12 cellular contexts compared by ENCODE assay signal in genomic region chr10:110835841-110836240, GRCh38. TPM values are rescaled to one million over a fixed set of nuclear protein-coding genes. Genes with fewer than 3 reads are reported as not detected.
DNase-seq lines count a peak whose midpoint lies in the region; ATAC-seq and TF ChIP-seq lines count a peak whose summit lies in the region.
"Had no signal": no experiment of that assay in that cellular context is flagged by ENCODE, and none has a peak within 500 bp of the region (broad histone marks: within the 10 kb centered on the region; RNA-seq: fewer than 3 reads in every experiment).

No MANE protein-coding gene starts in this region.

- peaks cover 4% of the 10 kb centered on the region for H3K36me3 Mint-ChIP-seq in activated naive CD4-positive, alpha-beta T cell treated with anti-CD3 and anti-CD28 coated beads, Interleukin-2, amount 10 ng/mL, durations not matched to agents 7 days and 5 days
- no peaks in the 10 kb centered on the region for H3K36me3 Mint-ChIP-seq in activated naive CD4-positive, alpha-beta T cell treated with anti-CD3 and anti-CD28 coated beads, Interleukin-2, amount 50 U/mL, for 72 hours
- no peaks in the 10 kb centered on the region for H3K36me3 Mint-ChIP-seq in naive B cell

- DNase-seq in activated naive CD4-positive, alpha-beta T cell treated with anti-CD3 and anti-CD28 coated beads, Interleukin-2, amount 10 ng/mL, durations not matched to agents 7 days and 5 days: no peak
- DNase-seq in activated naive CD4-positive, alpha-beta T cell treated with anti-CD3 and anti-CD28 coated beads, Interleukin-2, amount 50 U/mL, for 72 hours (ENCODE audit: low spot score in 2 of 2): no peak
- DNase-seq in ascending aorta (ENCODE audit: low spot score in 2 of 2): no peak
- no peak for DNase-seq in naive B cell
- no peak for DNase-seq in testis
- no peak for DNase-seq in NCI-H226
- DNase-seq in stimulated activated CD4-positive, alpha-beta T cell treated with anti-CD3 and anti-CD28 coated beads, Interleukin-15, amount 100 ng/mL, for 24 hours: no peak
- no peak for DNase-seq in C1 segment of cervical spinal cord (lab: John Stamatoyannopoulos, UW)
- DNase-seq: activated CD4-positive, CD25-positive, alpha-beta regulatory T cell treated with anti-CD3 and anti-CD28 coated beads, Interleukin-2, amount 50 U/mL, for 72 hours; amniotic stem cell; Caco-2; NCI-H2029 had no signal

- 52 to 60% methylated on average over 7 of the region's 7 CpGs for WGBS in testis, 2 donors

- H3K4me1 ChIP-seq in ascending aorta: peaks cover 19 to 44% of the 10 kb centered on the region in 2 donors
- H3K4me1 ChIP-seq in testis: peaks cover 63% of the 10 kb centered on the region
- H3K4me1 ChIP-seq: Caco-2 had no signal

- TF ChIP-seq CTCF in ascending aorta (IDR thresholded peaks at IDR 0.05) (no peak), testis (IDR thresholded peaks at IDR 0.05) (no peak)

- no peaks in the 10 kb centered on the region for H3K27me3 Mint-ChIP-seq in activated naive CD4-positive, alpha-beta T cell treated with anti-CD3 and anti-CD28 coated beads, Interleukin-2, amount 10 ng/mL, durations not matched to agents 7 days and 5 days
- H3K27me3 Mint-ChIP-seq in naive B cell: no peaks in the 10 kb centered on the region

- H3K27ac Mint-ChIP-seq in activated naive CD4-positive, alpha-beta T cell treated with anti-CD3 and anti-CD28 coated beads, Interleukin-2, amount 10 ng/mL, durations not matched to agents 7 days and 5 days: peak overlapping the region; percentile 47
- peak overlapping the region in 1 of 2 donors; percentile 63 for H3K27ac Mint-ChIP-seq in activated naive CD4-positive, alpha-beta T cell treated with anti-CD3 and anti-CD28 coated beads, Interleukin-2, amount 50 U/mL, for 72 hours
- peak overlapping the region in 4 of 6 donors; percentile 36 to 94 (median 74) for H3K27ac Mint-ChIP-seq in naive B cell

- H3K9me3 ChIP-seq in ascending aorta: no peaks in the 10 kb centered on the region
- H3K9me3 ChIP-seq in testis: no peaks in the 10 kb centered on the region
- H3K9me3 ChIP-seq: Caco-2 had no signal

- H3K4me3 Mint-ChIP-seq in activated naive CD4-positive, alpha-beta T cell treated with anti-CD3 and anti-CD28 coated beads, Interleukin-2, amount 10 ng/mL, durations not matched to agents 7 days and 5 days: no peak overlapping the region
- H3K4me3 Mint-ChIP-seq in naive B cell: no peak overlapping the region

- no peaks in the 10 kb centered on the region for H3K9me3 Mint-ChIP-seq in activated naive CD4-positive, alpha-beta T cell treated with anti-CD3 and anti-CD28 coated beads, Interleukin-2, amount 10 ng/mL, durations not matched to agents 7 days and 5 days
- H3K9me3 Mint-ChIP-seq in activated naive CD4-positive, alpha-beta T cell treated with anti-CD3 and anti-CD28 coated beads, Interleukin-2, amount 50 U/mL, for 72 hours: no peaks in the 10 kb centered on the region
- H3K9me3 Mint-ChIP-seq in naive B cell: no peaks in the 10 kb centered on the region

- peaks cover 40% of the 10 kb centered on the region for H3K4me1 Mint-ChIP-seq in activated naive CD4-positive, alpha-beta T cell treated with anti-CD3 and anti-CD28 coated beads, Interleukin-2, amount 10 ng/mL, durations not matched to agents 7 days and 5 days
- H3K4me1 Mint-ChIP-seq in naive B cell: peaks cover 33 to 46% (median 40%) of the 10 kb centered on the region in 3 donors

- ATAC-seq in activated naive CD4-positive, alpha-beta T cell treated with anti-CD3 and anti-CD28 coated beads, Interleukin-2, amount 50 U/mL, for 72 hours: no peak
- no peak for ATAC-seq in naive B cell (ENCODE audit: low read depth in 2 of 2)

- CTCF ChIA-PET in activated naive CD4-positive, alpha-beta T cell treated with anti-CD3 and anti-CD28 coated beads, Interleukin-2, amount 10 ng/mL, durations not matched to agents 7 days and 5 days (lab: Charles Lee): interaction anchor here (0.9 to 3.1 kb wide), 7 partner anchors 9 to 185 kb away, joined by 3 to 13 read pairs (median 3); no protein-coding TSS in a partner anchor

- no peaks in the 10 kb centered on the region for H3K27me3 ChIP-seq in ascending aorta
- no peaks in the 10 kb centered on the region for H3K27me3 ChIP-seq in testis

- H3K4me3 ChIP-seq in ascending aorta (no peak overlapping the region), testis (no peak overlapping the region)

- H3K27ac ChIP-seq in ascending aorta (peak overlapping the region; percentile 78 to 82), testis (peak overlapping the region; percentile 37 to 81)

- H3K36me3 ChIP-seq in ascending aorta (peaks cover 3 to 6% of the 10 kb centered on the region in 2 donors), testis (ENCODE audit: low read depth, missing control alignments) (no peaks in the 10 kb centered on the region)

- intact Hi-C loops in ascending aorta (cut with DNase I): loop anchor here (2.0 to 5.0 kb wide), 2 partner anchors 29 to 34 kb away; no protein-coding TSS in a partner anchor
- intact Hi-C loops in testis (cut with DNase I; ENCODE audit: low total_unique reads): no loop called here

- no peak for TF ChIP-seq POLR2A in testis (IDR thresholded peaks at IDR 0.05)

RNA-seq across cellular contexts. Expression of gene PDCD4, which starts 35.9 kb away (rescaled TPM):
- total RNA-seq in activated naive CD4-positive, alpha-beta T cell treated with anti-CD3 and anti-CD28 coated beads, Interleukin-2, amount 50 U/mL, for 72 hours: 100 to 1,000 TPM in 1 of 2 donors, 10 to 100 TPM in 1; 94.9 to 159 TPM
- total RNA-seq in ascending aorta (10.3 TPM), testis (10 to 100 TPM; 64.0 to 71.1 TPM)
- polyA plus RNA-seq in naive B cell (ENCODE audit: low read depth in 6 of 6) (100 to 1,000 TPM; 197 to 439 (median 323) TPM), testis (ENCODE audit: insufficient read depth, low read depth, low replicate concordance) (124 TPM)
